19 cellular contexts compared by ENCODE assay signal in genomic region chr11:66686801-66687750, GRCh38. TPM values are rescaled to one million over a fixed set of nuclear protein-coding genes. Genes with fewer than 3 reads are reported as not detected.
DNase-seq lines count a peak whose midpoint lies in the region; ATAC-seq, FAIRE-seq and TF ChIP-seq lines count a peak whose summit lies in the region.
"Had no signal": no experiment of that assay in that cellular context is flagged by ENCODE, and none has a peak within 500 bp of the region (broad histone marks: within the 10 kb centered on the region; RNA-seq: fewer than 3 reads in every experiment).

No MANE protein-coding gene starts in this region.

- intact Hi-C loops in mammary epithelial cell (cut with micrococcal nuclease): loop anchor here (1.0 to 2.0 kb wide), 4 partner anchors 58 to 375 kb away; a partner anchor contains a TSS

- H3K36me3 ChIP-seq in SK-N-SH (replicated peaks in 1 of 2; ENCODE audit: control insufficient read depth in 1 of 2, insufficient read depth in 2 of 2, low read length in 1 of 2) (peaks cover 0 to 17% of the 10 kb centered on the region in 2 experiments), mammary epithelial cell (ENCODE audit: insufficient read depth, low read length) (no peaks in the 10 kb centered on the region), mesendoderm (ENCODE audit: control insufficient read depth, insufficient read depth, low read length) (no peaks in the 10 kb centered on the region), thymus (ENCODE audit: control insufficient read depth, insufficient read depth) (no peaks in the 10 kb centered on the region)
- H3K36me3 ChIP-seq: gastroesophageal sphincter, left lung, SJSA1 had no signal

- H2AFZ ChIP-seq in SK-N-SH (ENCODE audit: low read depth): no peak overlapping the region
- H2AFZ ChIP-seq in mammary epithelial cell (ENCODE audit: low read depth, low read length): peak overlapping the region; percentile 95

- dilution Hi-C loops in mammary epithelial cell (cut with HindIII; ENCODE audit: low sequenced_read_pairs): loop anchor here (5.0 to 25.0 kb wide), 2 partner anchors 65 to 275 kb away; partner anchors contain the start of gene NPAS4

- TSS peak; percentile 58 for BruUV-seq in mammary epithelial cell (replicated peaks; lab: Mats Ljungman, UMichigan)

- POLR2A ChIA-PET in SK-N-SH (lab: Yijun Ruan, JAX): no interaction called here

- H2BK5ac ChIP-seq in mesendoderm (ENCODE audit: low read length): no peak overlapping the region

- CTCF ChIA-PET in SK-N-SH (lab: Yijun Ruan, JAX) (interaction anchor here (1.0 to 1.8 kb wide), 4 partner anchors 9 to 289 kb away, joined by 4 to 8 read pairs (median 6); partner anchors contain the start of genes C11orf86 and RBM4B), mammary epithelial cell (lab: Charles Lee; ENCODE audit: low non-redundant PET) (interaction anchor here (0.8 kb wide), 1 partner anchor 278 kb away, joined by 3 read pairs; no protein-coding TSS in a partner anchor)

- no peak overlapping the region for H2BK15ac ChIP-seq in mesendoderm (replicated peaks; ENCODE audit: low read depth)

- H3K4me1 ChIP-seq in SK-N-SH (ENCODE audit: control insufficient read depth in 1 of 2, insufficient read depth in 2 of 2, low read depth in 1 of 2, low read length in 1 of 2) (peaks cover 0 to 15% of the 10 kb centered on the region in 2 experiments; a peak in 1 of 4 replicates), mammary epithelial cell (ENCODE audit: insufficient read depth, low read length) (peaks cover 26% of the 10 kb centered on the region), mesendoderm (ENCODE audit: control insufficient read depth, low read depth, low read length) (no peaks in the 10 kb centered on the region), thymus (ENCODE audit: control insufficient read depth, insufficient read depth, low read length) (no peaks in the 10 kb centered on the region)
- H3K4me1 ChIP-seq: gastroesophageal sphincter, left lung, SJSA1, tibial nerve had no signal

- H3K4me3 ChIP-seq in SK-N-SH (ENCODE audit: low read depth in 2 of 2, low read length in 1 of 2): no peak overlapping the region
- H3K4me3 ChIP-seq in mammary epithelial cell (replicated peaks in 1 of 3; ENCODE audit: insufficient read depth in 1 of 3, low read depth in 2 of 3, low read length in 3 of 3): peak overlapping the region in 2 of 3 experiments; percentile 31 to 39
- no peak overlapping the region for H3K4me3 ChIP-seq in mesendoderm (ENCODE audit: low read length)
- H3K4me3 ChIP-seq in thymus (ENCODE audit: low read length): no peak overlapping the region
- H3K4me3 ChIP-seq: gastroesophageal sphincter, left lung, SJSA1, tibial nerve had no signal

- no peak overlapping the region for H3K9ac ChIP-seq in SK-N-SH
- peak overlapping the region; percentile 87 for H3K9ac ChIP-seq in mammary epithelial cell (ENCODE audit: insufficient read depth, low read length)
- H3K9ac ChIP-seq in mesendoderm (ENCODE audit: low read length): no peak overlapping the region

- no peak overlapping the region for H3K18ac ChIP-seq in mesendoderm (ENCODE audit: low read length)

- no peaks in the 10 kb centered on the region for H3K9me3 ChIP-seq in SK-N-SH
- no peaks in the 10 kb centered on the region for H3K9me3 ChIP-seq in mammary epithelial cell (replicated peaks; ENCODE audit: insufficient read depth, low read length)
- no peaks in the 10 kb centered on the region for H3K9me3 ChIP-seq in thymus (ENCODE audit: control insufficient read depth)
- H3K9me3 ChIP-seq: gastroesophageal sphincter, left lung, tibial nerve had no signal

- H2BK120ac ChIP-seq in mesendoderm (ENCODE audit: low read depth, low read length): no peak overlapping the region

- H4K8ac ChIP-seq in mesendoderm (ENCODE audit: low read depth, low read length): no peak overlapping the region

- no peak overlapping the region for H3K56ac ChIP-seq in mesendoderm (ENCODE audit: low read length)

- H3K79me1 ChIP-seq in mesendoderm (ENCODE audit: low read length): no peaks in the 10 kb centered on the region

- no peaks in the 10 kb centered on the region for H4K20me1 ChIP-seq in SK-N-SH (ENCODE audit: insufficient read depth)
- H4K20me1 ChIP-seq in mammary epithelial cell (ENCODE audit: insufficient read depth, low read length): no peaks in the 10 kb centered on the region

- no peak for TF ChIP-seq CTCF in SK-N-SH (IDR thresholded peaks at IDR 0.05)
- TF ChIP-seq CTCF in mammary epithelial cell (conservative IDR thresholded peaks at IDR 0.05 in 1 of 2, IDR thresholded peaks at IDR 0.05 in 1 of 2; ENCODE audit: extremely low read depth in 1 of 2, insufficient read depth in 1 of 2, low read depth in 1 of 2, low read length in 2 of 2): peak in 1 of 2 donors; percentile 22

- 97% methylated on average over 23 of the region's 33 CpGs for WGBS in SK-N-SH (ENCODE audit: low lambda C conversion rate)
- WGBS in mammary epithelial cell (ENCODE audit: low coverage, missing lambda C conversion rate): 18% methylated on average over 8 of the region's 33 CpGs
- WGBS in mesendoderm (ENCODE audit: extremely low coverage, insufficient coverage, low lambda C conversion rate): no CpG with 5 or more reads among the region's 33 CpGs
- 95% methylated on average over 33 of the region's 33 CpGs for WGBS in thymus

- FAIRE-seq in urothelium cell line (lab: Jason Lieb, UNC): no peak
- FAIRE-seq in GM19239 (lab: Jason Lieb, UNC): no peak
- FAIRE-seq: A204.1 had no signal

- no peak for TF ChIP-seq RAD21 in SK-N-SH (IDR thresholded peaks at IDR 0.05; ENCODE audit: low read length)

- H3K79me2 ChIP-seq in SK-N-SH (ENCODE audit: insufficient read depth) (no peaks in the 10 kb centered on the region), mammary epithelial cell (ENCODE audit: insufficient read depth, low read length) (peaks cover 10% of the 10 kb centered on the region), mesendoderm (ENCODE audit: control insufficient read depth, insufficient read depth, low read length) (no peaks in the 10 kb centered on the region)

- TF ChIP-seq EP300 in SK-N-SH (IDR thresholded peaks at IDR 0.05; ENCODE audit: borderline replicate concordance in 1 of 2, low read depth in 1 of 2, low read length in 1 of 2): no peak

- in situ Hi-C loops in mammary epithelial cell (cut with MboI; ENCODE audit: low sequenced_read_pairs in 2 of 2): loop anchor here in 1 of 2 donors (25.0 kb wide), 1 partner anchor 275 kb away; the partner anchor contains the start of gene NPAS4

- H3K27me3 ChIP-seq in SK-N-SH (ENCODE audit: insufficient read depth) (no peaks in the 10 kb centered on the region), mammary epithelial cell (ENCODE audit: insufficient read depth, low read length) (no peaks in the 10 kb centered on the region), mesendoderm (ENCODE audit: insufficient read depth, low read length, poor library complexity) (no peaks in the 10 kb centered on the region), thymus (ENCODE audit: control insufficient read depth, insufficient read depth) (no peaks in the 10 kb centered on the region)
- H3K27me3 ChIP-seq: gastroesophageal sphincter, left lung, SJSA1, tibial nerve had no signal

- ATAC-seq in SK-N-SH treated with all-trans-retinoic acid at 6 μM for 48 hours: no peak
- no peak for ATAC-seq in GM19023 (IDR thresholded peaks at IDR 0.05; ENCODE audit: unreplicated experiment)
- ATAC-seq: activated CD4-positive, CD25-positive, alpha-beta regulatory T cell treated with anti-CD3 and anti-CD28 coated beads, Interleukin-2, amount 50 U/mL, for 24 hours; gastroesophageal sphincter; left lung had no signal

- peak; percentile 19 for DNase-seq in SK-N-SH
- DNase-seq in mammary epithelial cell: peak; percentile 88
- peak; percentile 8 for DNase-seq in mesendoderm
- DNase-seq in urothelium cell line (ENCODE audit: low spot score): no peak
- DNase-seq in GM19239 (ENCODE audit: insufficient read length, low spot score): no peak
- DNase-seq: amniotic stem cell; left lung; NCI-H1436 treated with DMSO at 0.1 percent for 48 hours; NCI-H446; stimulated activated CD4-positive, alpha-beta T cell treated with anti-CD3 and anti-CD28 coated beads, Interleukin-12 subunit alpha, Interleukin-12 subunit beta, amount 100 ng/mL, for 4 hours had no signal

- no peak overlapping the region for H3K4ac ChIP-seq in mesendoderm (ENCODE audit: low read depth, low read length)

- no peaks in the 10 kb centered on the region for H3K9me2 ChIP-seq in SK-N-SH

- H3K4me2 ChIP-seq in SK-N-SH (no peak overlapping the region), mammary epithelial cell (ENCODE audit: insufficient read depth, low read depth, low read length) (peak overlapping the region; percentile 84), mesendoderm (ENCODE audit: low read length) (no peak overlapping the region)

- H4K5ac ChIP-seq in mesendoderm (ENCODE audit: low read length): no peak overlapping the region

- no peak overlapping the region for H3K27ac ChIP-seq in SK-N-SH (ENCODE audit: low read depth in 2 of 2, low read length in 1 of 2)
- peak overlapping the region; percentile 90 for H3K27ac ChIP-seq in mammary epithelial cell (ENCODE audit: insufficient read depth, low read depth, low read length)
- H3K27ac ChIP-seq in mesendoderm (ENCODE audit: low read depth, low read length): no peak overlapping the region
- peak overlapping the region; percentile 53 for H3K27ac ChIP-seq in thymus (ENCODE audit: low read depth)
- H3K27ac ChIP-seq: C4-2B, gastroesophageal sphincter, left lung, SJSA1, tibial nerve had no signal

- H2AK5ac ChIP-seq in mesendoderm (ENCODE audit: low read length): no peak overlapping the region

- no peak overlapping the region for H3K23ac ChIP-seq in mesendoderm (ENCODE audit: low read length)

- H3F3A ChIP-seq in SK-N-SH (replicated peaks; ENCODE audit: insufficient read depth): no peaks in the 10 kb centered on the region

RNA-seq across cellular contexts. Expression of gene RBM4B, which starts 9.4 kb away (rescaled TPM):
- polyA plus RNA-seq in SK-N-SH (2012; rRNA removed) (31.1 and 43.3 TPM in 2 replicates), mammary epithelial cell (21.8 TPM), thymus (17.9 TPM)
- 26.1 and 30.8 TPM in 2 replicates for polyA plus RNA-seq in SK-N-SH (2012; cell fraction: cytosol; rRNA removed)
- 59.8 and 93.4 TPM in 2 replicates for polyA plus RNA-seq in SK-N-SH (2012; cell fraction: nucleus; rRNA removed)
- 10 to 100 TPM; 12.2 to 15.3 TPM for total RNA-seq in mammary epithelial cell
- 8.7 TPM for polyA minus RNA-seq in mammary epithelial cell
- polyA plus RNA-seq in mesendoderm (2013, experiment 1 of 2): 20.5 TPM
- polyA plus RNA-seq in mesendoderm (2013, experiment 2 of 2): 19.3 TPM

RNA-seq across cellular contexts. Expression of gene SPTBN2, which starts 41.9 kb away (rescaled TPM):
- polyA plus RNA-seq in SK-N-SH (2012; rRNA removed) (16.2 and 19.7 TPM in 2 replicates), mammary epithelial cell (10.9 TPM), thymus (8.5 TPM)
- 8.6 and 11.2 TPM in 2 replicates for polyA plus RNA-seq in SK-N-SH (2012; cell fraction: cytosol; rRNA removed)
- polyA plus RNA-seq in SK-N-SH (2012; cell fraction: nucleus; rRNA removed): 76.3 and 105 TPM in 2 replicates
- total RNA-seq in mammary epithelial cell: 10 to 100 TPM; 24.8 to 57.2 TPM
- polyA minus RNA-seq in mammary epithelial cell: 35.6 TPM
- 14.9 TPM for polyA plus RNA-seq in mesendoderm (2013, experiment 1 of 2)
- 15.9 TPM for polyA plus RNA-seq in mesendoderm (2013, experiment 2 of 2)

RNA-seq across cellular contexts. Expression of gene RBM4, which starts 48.6 kb away (rescaled TPM):
- polyA plus RNA-seq in SK-N-SH (2012; rRNA removed) (202 and 222 TPM in 2 replicates), mammary epithelial cell (181 TPM), thymus (121 TPM)
- polyA plus RNA-seq in SK-N-SH (2012; cell fraction: cytosol; rRNA removed): 189 and 200 TPM in 2 replicates
- 104 and 183 TPM in 2 replicates for polyA plus RNA-seq in SK-N-SH (2012; cell fraction: nucleus; rRNA removed)
- total RNA-seq in mammary epithelial cell: 100 to 1,000 TPM in 1 of 2 donors, 10 to 100 TPM in 1; 65.2 to 117 TPM
- polyA minus RNA-seq in mammary epithelial cell: 133 TPM
- 165 TPM for polyA plus RNA-seq in mesendoderm (2013, experiment 1 of 2)
- polyA plus RNA-seq in mesendoderm (2013, experiment 2 of 2): 161 TPM

Comparison
In these comparisons a context has a peak if more than half of its experiments do, and no peak if none do; other contexts are left out.
1. DNase-seq: peak in SK-N-SH (single experiment), mammary epithelial cell (single experiment) and mesendoderm (single experiment); none in urothelium cell line (single experiment) and GM19239 (single experiment).
2. H3K27ac ChIP-seq: peak in mammary epithelial cell (single experiment) and thymus (single experiment); none in SK-N-SH (0 of 2) and mesendoderm (single experiment).
3. H3K4me3 ChIP-seq: peak in mammary epithelial cell (2 of 3); none in SK-N-SH (0 of 2), mesendoderm (single experiment) and thymus (single experiment).